In genomic region chr14:68394113-68394718, GRCh38 we compare ENCODE assay signal across 15 cellular contexts.
DNase-seq lines count a peak whose midpoint lies in the region; ATAC-seq and TF ChIP-seq lines count a peak whose summit lies in the region.
"Had no signal": no experiment of that assay in that cellular context is flagged by ENCODE, and none has a peak within 500 bp of the region (broad histone marks: within the 10 kb centered on the region; RNA-seq: fewer than 3 reads in every experiment).

No MANE protein-coding gene starts in this region.

- intact Hi-C loops in cardiac septum (cut with DNase I) (loop anchor here (5.0 kb wide), 3 partner anchors 97 to 452 kb away; no protein-coding TSS in a partner anchor), psoas muscle (cut with DNase I) (no loop called here), vagina (cut with DNase I) (loop anchor here (5.0 to 10.0 kb wide), 3 partner anchors 71 to 398 kb away; partner anchors contain the start of gene ZFP36L1)

- no peaks in the 10 kb centered on the region for H3K9me3 ChIP-seq in cardiac muscle cell (ENCODE audit: low read depth)
- H3K9me3 ChIP-seq in psoas muscle: no peaks in the 10 kb centered on the region
- no peaks in the 10 kb centered on the region for H3K9me3 ChIP-seq in vagina

- H3K4me3 ChIP-seq in cardiac muscle cell (no peak overlapping the region), psoas muscle (no peak overlapping the region), vagina (no peak overlapping the region)

- H3K27me3 ChIP-seq in cardiac muscle cell (no peaks in the 10 kb centered on the region), psoas muscle (ENCODE audit: insufficient read depth in 3 of 3, low read length in 2 of 3) (no peaks in the 10 kb centered on the region), vagina (no peaks in the 10 kb centered on the region)

- peaks cover 38% of the 10 kb centered on the region for H3K4me1 Mint-ChIP-seq in glutamatergic neuron (ENCODE audit: low read depth, unreplicated experiment)

- TF ChIP-seq CTCF in cardiac muscle cell (IDR thresholded peaks at IDR 0.05; ENCODE audit: low read depth, low read length) (no peak), glutamatergic neuron (IDR thresholded peaks at IDR 0.05; ENCODE audit: partially characterized antibody, unreplicated experiment) (no peak), psoas muscle (IDR thresholded peaks at IDR 0.05) (no peak), vagina (IDR thresholded peaks at IDR 0.05) (no peak)

- no peaks in the 10 kb centered on the region for H3K36me3 Mint-ChIP-seq in glutamatergic neuron (ENCODE audit: unreplicated experiment)

- no peak for TF ChIP-seq POLR2A in vagina (IDR thresholded peaks at IDR 0.05)

- H3K27ac ChIP-seq in cardiac muscle cell (peak overlapping the region; percentile 82), psoas muscle (peak overlapping the region; percentile 56), vagina (peak overlapping the region; percentile 77)
- H3K27ac ChIP-seq: HL-60, parathyroid adenoma had no signal

- no peak overlapping the region for H3K4me3 Mint-ChIP-seq in glutamatergic neuron (ENCODE audit: unreplicated experiment)
- H3K4me3 Mint-ChIP-seq: activated T-helper 1 cell treated with anti-CD3 and anti-CD28 coated beads, Interleukin-12 subunit alpha, Interleukin-12 subunit beta, Interleukin-2, Interleukin-4 antibody, amounts not matched to agents 30 ng/mL and 10 ng/mL and 1 ng/mL, durations not matched to agents 14 hours and 24 hours and 36 hours had no signal

- peak overlapping the region; percentile 39 for H3K27ac Mint-ChIP-seq in glutamatergic neuron (ENCODE audit: unreplicated experiment)
- H3K27ac Mint-ChIP-seq: activated T-helper 1 cell treated with anti-CD3 and anti-CD28 coated beads, Interleukin-12 subunit alpha, Interleukin-12 subunit beta, Interleukin-2, Interleukin-4 antibody, amounts not matched to agents 30 ng/mL and 10 ng/mL and 1 ng/mL, durations not matched to agents 14 hours and 24 hours and 36 hours had no signal

- 63 to 75% (median 69%) methylated on average over 5 of the region's 5 CpGs for WGBS in psoas muscle, 3 donors

- H3K27me3 Mint-ChIP-seq in glutamatergic neuron (ENCODE audit: unreplicated experiment): no peaks in the 10 kb centered on the region

- no peak for DNase-seq in cardiac muscle cell (ENCODE audit: low read depth in 1 of 2, low spot score in 1 of 2)
- DNase-seq in cardiac septum (ENCODE audit: low spot score): no peak
- no peak for DNase-seq in glutamatergic neuron
- DNase-seq in psoas muscle: no peak
- DNase-seq in vagina (ENCODE audit: extremely low spot score in 2 of 2): no peak
- DNase-seq in NCI-H187 (lab: John Stamatoyannopoulos, UW): no peak
- DNase-seq in RPMI8226: no peak
- no peak for DNase-seq in NCI-H2196 (lab: John Stamatoyannopoulos, UW; ENCODE audit: unreplicated experiment)
- DNase-seq: central memory CD4-positive, alpha-beta T cell; kidney glomerular epithelial cell; NCI-H2171; stimulated activated CD4-positive, alpha-beta T cell treated with anti-CD3 and anti-CD28 coated beads, Interleukin-4, amount 100 ng/mL, for 24 hours had no signal

- H3K36me3 ChIP-seq in cardiac muscle cell: no peaks in the 10 kb centered on the region
- H3K36me3 ChIP-seq in psoas muscle (ENCODE audit: insufficient read depth in 1 of 2, low read depth in 1 of 2): no peaks in the 10 kb centered on the region
- no peaks in the 10 kb centered on the region for H3K36me3 ChIP-seq in vagina

- peaks cover 2% of the 10 kb centered on the region for H3K9me3 Mint-ChIP-seq in glutamatergic neuron (ENCODE audit: unreplicated experiment)
- H3K9me3 Mint-ChIP-seq: activated T-helper 1 cell treated with anti-CD3 and anti-CD28 coated beads, Interleukin-12 subunit alpha, Interleukin-12 subunit beta, Interleukin-2, Interleukin-4 antibody, amounts not matched to agents 30 ng/mL and 10 ng/mL and 1 ng/mL, durations not matched to agents 14 hours and 24 hours and 36 hours had no signal

- ATAC-seq in psoas muscle: no peak

- peaks cover 79% of the 10 kb centered on the region for H3K4me1 ChIP-seq in cardiac muscle cell (ENCODE audit: low read depth)
- H3K4me1 ChIP-seq in psoas muscle: peaks cover 14% of the 10 kb centered on the region
- H3K4me1 ChIP-seq in vagina: peaks cover 64% of the 10 kb centered on the region

Comparison
In these comparisons a context has a peak if more than half of its experiments do, and no peak if none do; other contexts are left out.
1. intact Hi-C loops: an anchor here in cardiac septum (5.0 kb wide) and vagina (5.0 to 10.0 kb wide); none called in psoas muscle.